ENCODE assay signal across 15 cellular contexts in the genomic region with DNA sequence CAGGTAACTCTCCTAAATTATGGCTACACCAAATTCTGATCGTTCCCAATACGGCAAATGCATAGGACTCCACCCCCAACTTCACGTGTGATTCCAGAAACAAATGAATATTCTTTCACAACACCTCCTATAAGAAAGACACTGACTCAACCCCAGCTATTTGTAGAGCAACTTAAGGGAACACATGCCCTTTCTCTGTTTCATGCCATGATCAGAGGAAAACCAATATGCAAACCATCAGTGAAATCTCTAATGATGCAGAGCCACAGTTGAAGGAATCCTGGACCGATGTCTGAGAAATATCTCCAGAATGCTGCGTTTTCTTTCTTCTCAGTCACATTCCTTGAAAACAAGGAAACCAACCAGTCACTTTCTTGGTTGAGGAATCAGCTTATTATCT.
DNase-seq lines count a peak whose midpoint lies in the region; FAIRE-seq and TF ChIP-seq lines count a peak whose summit lies in the region.
"Had no signal": no experiment of that assay in that cellular context is flagged by ENCODE, and none has a peak within 500 bp of the region (broad histone marks: within the 10 kb centered on the region; RNA-seq: fewer than 3 reads in every experiment).

No MANE protein-coding gene starts in this region.

- TF ChIP-seq CTCF in AG10803 (conservative IDR thresholded peaks at IDR 0.05; ENCODE audit: low read length) (no peak), H1 (IDR thresholded peaks at IDR 0.05; ENCODE audit: control extremely low read depth in 1 of 3, insufficient read depth in 1 of 3, low read depth in 1 of 3, low read length in 3 of 3) (no peak), lower leg skin (IDR thresholded peaks at IDR 0.05) (no peak), endothelial cell (IDR thresholded peaks at IDR 0.05; ENCODE audit: unreplicated experiment) (no peak)

- H3K23ac ChIP-seq in H1 (ENCODE audit: insufficient read length) = no peak overlapping the region

- H2BK20ac ChIP-seq in H1 (ENCODE audit: low read length) = no peak overlapping the region; the same call in 1 of the 2 replicates

- H4K20me1 ChIP-seq in H1 (replicated peaks in 1 of 2; ENCODE audit: control insufficient read depth in 1 of 2, insufficient read depth in 2 of 2, low read length in 2 of 2) = no peaks in the 10 kb centered on the region

- H4K8ac ChIP-seq in H1 (ENCODE audit: extremely low read depth, insufficient read depth, low read length) = no peak overlapping the region

- H3K4me1 ChIP-seq in H1 (replicated peaks in 1 of 4; ENCODE audit: control insufficient read depth in 3 of 4, insufficient read depth in 4 of 4, low read length in 3 of 4) = peaks cover 4 to 21% (median 15%) of the 10 kb centered on the region in 4 experiments; a peak in 6 of 7 replicates
- H3K4me1 ChIP-seq: A549 had no signal

- H3K79me1 ChIP-seq in H1 (ENCODE audit: low read depth, low read length) = no peaks in the 10 kb centered on the region

- no peaks in the 10 kb centered on the region for H3K79me2 ChIP-seq in H1 (ENCODE audit: control insufficient read depth in 1 of 2, insufficient read depth in 2 of 2, low read length in 2 of 2)

- TF ChIP-seq RAD21 in H1 (IDR thresholded peaks at IDR 0.05 in 1 of 2, conservative IDR thresholded peaks at IDR 0.05 in 1 of 2; ENCODE audit: low read depth in 2 of 2, low read length in 2 of 2) = no peak

- 90% methylated on average over 5 of the region's 5 CpGs; no CpG with 5 or more reads in 1 of the 2 experiments for WGBS in H1 (ENCODE audit: extremely low coverage in 1 of 2, insufficient coverage in 1 of 2, insufficient read length in 1 of 2, insufficient replicate concordance in 2 of 2, low coverage in 1 of 2, low lambda C conversion rate in 2 of 2, missing lambda C conversion rate in 1 of 2), 2 experiments
- 81 to 86% methylated on average over 5 of the region's 5 CpGs for WGBS in lower leg skin, 2 donors

- no peak overlapping the region for H3K4me2 ChIP-seq in H1 (ENCODE audit: insufficient read depth in 1 of 2, low read depth in 2 of 2, low read length in 2 of 2)
- H3K4me2 ChIP-seq: A549 had no signal

- no peak overlapping the region for H3K27ac Mint-ChIP-seq in endothelial cell (ENCODE audit: unreplicated experiment)
- H3K27ac Mint-ChIP-seq: CD4-positive, CD25-positive, alpha-beta regulatory T cell had no signal

- no peaks in the 10 kb centered on the region for H3K36me3 ChIP-seq in H1 (ENCODE audit: control insufficient read depth in 2 of 4, insufficient read depth in 4 of 4, low read length in 3 of 4)

- H3K23me2 ChIP-seq in H1 (ENCODE audit: low read depth, low read length) = no peaks in the 10 kb centered on the region

- H3K14ac ChIP-seq in H1 (ENCODE audit: insufficient read length) = no peak overlapping the region

- TF ChIP-seq POLR2A in H1 (IDR thresholded peaks at IDR 0.05; ENCODE audit: control extremely low read depth in 1 of 2, low read depth in 2 of 2, low read length in 2 of 2) (no peak), lower leg skin (IDR thresholded peaks at IDR 0.05) (no peak)

- intact Hi-C loops in lower leg skin (cut with DNase I; ENCODE audit: low total_unique reads) = no loop called here

- H3K27ac ChIP-seq in H1 (ENCODE audit: low read depth, low read length) = no peak overlapping the region
- H3K27ac ChIP-seq: A549 had no signal

- H2BK120ac ChIP-seq in H1 (replicated peaks; ENCODE audit: low read depth, low read length) = no peak overlapping the region

- no peak overlapping the region for H4K5ac ChIP-seq in H1 (ENCODE audit: insufficient read length, low read depth, low read length)

- H3K36me3 Mint-ChIP-seq in endothelial cell (ENCODE audit: low read depth, unreplicated experiment) = no peaks in the 10 kb centered on the region
- H3K36me3 Mint-ChIP-seq: CD4-positive, CD25-positive, alpha-beta regulatory T cell had no signal

- H3K4ac ChIP-seq in H1 (replicated peaks; ENCODE audit: insufficient read length, low read depth, low read length) = no peak overlapping the region

- H3K27me3 ChIP-seq in H1 (replicated peaks in 1 of 4; ENCODE audit: control insufficient read depth in 3 of 4, extremely low read depth in 1 of 4, insufficient read depth in 3 of 4, low read length in 3 of 4) = no peaks in the 10 kb centered on the region

- no peak overlapping the region for H2BK5ac ChIP-seq in H1 (ENCODE audit: low read depth, low read length)

- no peaks in the 10 kb centered on the region for H3K9me3 Mint-ChIP-seq in endothelial cell (ENCODE audit: unreplicated experiment)

- no peak overlapping the region for H3K4me3 Mint-ChIP-seq in endothelial cell (ENCODE audit: unreplicated experiment)
- H3K4me3 Mint-ChIP-seq: CD4-positive, CD25-positive, alpha-beta regulatory T cell; H9 had no signal

- H3K9me3 ChIP-seq in H1 (ENCODE audit: insufficient read depth in 2 of 2, low read depth in 1 of 2, low read length in 1 of 2) = no peaks in the 10 kb centered on the region
- H3K9me3 ChIP-seq: A549 had no signal

- H2BK15ac ChIP-seq in H1 (ENCODE audit: low read length) = no peak overlapping the region

- peaks cover 2% of the 10 kb centered on the region for H3K27me3 Mint-ChIP-seq in endothelial cell (ENCODE audit: unreplicated experiment)

- POLR2A ChIA-PET in H1 (lab: Charles Lee; ENCODE audit: partially characterized antibody) = no interaction called here

- DNase-seq in AG10803 (ENCODE audit: low read depth) = peak; percentile 91
- DNase-seq in HCEC 1CT = peak; percentile 32
- DNase-seq in H1 (ENCODE audit: low read depth in 1 of 2, low spot score in 2 of 2) = no peak
- DNase-seq in kidney glomerular epithelial cell (lab: John Stamatoyannopoulos, UW) = peak; percentile 57
- DNase-seq in EL = no peak
- no peak for DNase-seq in lower leg skin (ENCODE audit: low spot score in 2 of 2)
- no peak for DNase-seq in endothelial cell (ENCODE audit: low spot score)
- DNase-seq: Calu3; CD4-positive, CD25-positive, alpha-beta regulatory T cell; DND-41; H9; NCI-H1092; NCI-H2107; PC-3 had no signal

- peak; percentile 28 for FAIRE-seq in H1 (lab: Jason Lieb, UNC)
- FAIRE-seq: A549 had no signal

- peak overlapping the region; percentile 38; the same call in 1 of the 2 replicates for H2AFZ ChIP-seq in H1 (ENCODE audit: low read length)

- no peaks in the 10 kb centered on the region for H3K4me1 Mint-ChIP-seq in endothelial cell (ENCODE audit: unreplicated experiment)
- H3K4me1 Mint-ChIP-seq: CD4-positive, CD25-positive, alpha-beta regulatory T cell had no signal

- H3K18ac ChIP-seq in H1 (ENCODE audit: extremely low read depth, low read length) = no peak overlapping the region

- H3K56ac ChIP-seq in H1 (replicated peaks; ENCODE audit: insufficient read length, low read depth, low read length) = no peak overlapping the region

- TF ChIP-seq EP300 in H1 (IDR thresholded peaks at IDR 0.05; ENCODE audit: borderline replicate concordance in 1 of 2, low read depth in 2 of 2, low read length in 2 of 2) = no peak

- H4K91ac ChIP-seq in H1 (replicated peaks; ENCODE audit: insufficient read length, low read length) = no peak overlapping the region

- H2AK5ac ChIP-seq in H1 (ENCODE audit: low read depth, low read length) = no peak overlapping the region

- H2BK12ac ChIP-seq in H1 (ENCODE audit: low read depth, low read length) = no peak overlapping the region

- H3K4me3 ChIP-seq in AG10803 (ENCODE audit: low read length) (no peak overlapping the region), H1 (ENCODE audit: extremely low read depth in 1 of 4, insufficient read depth in 2 of 4, low read depth in 3 of 4, low read length in 4 of 4) (no peak overlapping the region), lower leg skin (ENCODE audit: low read depth, poor library complexity, severe bottlenecking) (no peak overlapping the region)
- H3K4me3 ChIP-seq: A549 had no signal

- no peak overlapping the region for H3K9ac ChIP-seq in H1 (replicated peaks in 1 of 4; ENCODE audit: extremely low read depth in 1 of 4, low read depth in 3 of 4, low read length in 3 of 4)

- CTCF ChIA-PET in H1 (lab: Charles Lee; ENCODE audit: partially characterized antibody) = interaction anchor here (0.8 to 1.2 kb wide), 4 partner anchors 8 to 264 kb away, joined by 3 to 5 read pairs (median 4); no protein-coding TSS in a partner anchor

TF ChIP-seq in H1, 55 proteins besides CTCF, POLR2A, EP300 and RAD21 (continues in another document):
- TF ChIP-seq, protein P1, sequence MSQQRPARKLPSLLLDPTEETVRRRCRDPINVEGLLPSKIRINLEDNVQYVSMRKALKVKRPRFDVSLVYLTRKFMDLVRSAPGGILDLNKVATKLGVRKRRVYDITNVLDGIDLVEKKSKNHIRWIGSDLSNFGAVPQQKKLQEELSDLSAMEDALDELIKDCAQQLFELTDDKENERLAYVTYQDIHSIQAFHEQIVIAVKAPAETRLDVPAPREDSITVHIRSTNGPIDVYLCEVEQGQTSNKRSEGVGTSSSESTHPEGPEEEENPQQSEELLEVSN (IDR thresholded peaks at IDR 0.05) = no peak
- TF ChIP-seq RXRA (IDR thresholded peaks at IDR 0.05; ENCODE audit: insufficient read depth, low read depth, low read length) (no peak), RNF2 (IDR thresholded peaks at IDR 0.05; ENCODE audit: borderline replicate concordance, low read depth, low read length, missing control alignments, poor library complexity, severe bottlenecking) (no peak), TAF7 (optimal IDR thresholded peaks at IDR 0.05; ENCODE audit: borderline replicate concordance, low read depth, low read length) (no peak), NRF1 (IDR thresholded peaks at IDR 0.05; ENCODE audit: low read depth, low read length) (no peak), MAFK (IDR thresholded peaks at IDR 0.05; ENCODE audit: low read depth, low read length) (no peak), BCL11A (IDR thresholded peaks at IDR 0.05; ENCODE audit: low read depth in 2 of 2, low read length in 2 of 2) (no peak), SIX5 (IDR thresholded peaks at IDR 0.05; ENCODE audit: low read depth, low read length) (no peak)

Comparison
In these comparisons a context has a peak if more than half of its experiments do, and no peak if none do; other contexts are left out.
1. DNase-seq: peak in AG10803 (single experiment), HCEC 1CT (single experiment) and kidney glomerular epithelial cell (single experiment); none in H1 (0 of 2), EL (single experiment), lower leg skin (0 of 2) and endothelial cell (single experiment).